Comparison of ENCODE assay signal across 21 cellular contexts in the genomic region with DNA sequence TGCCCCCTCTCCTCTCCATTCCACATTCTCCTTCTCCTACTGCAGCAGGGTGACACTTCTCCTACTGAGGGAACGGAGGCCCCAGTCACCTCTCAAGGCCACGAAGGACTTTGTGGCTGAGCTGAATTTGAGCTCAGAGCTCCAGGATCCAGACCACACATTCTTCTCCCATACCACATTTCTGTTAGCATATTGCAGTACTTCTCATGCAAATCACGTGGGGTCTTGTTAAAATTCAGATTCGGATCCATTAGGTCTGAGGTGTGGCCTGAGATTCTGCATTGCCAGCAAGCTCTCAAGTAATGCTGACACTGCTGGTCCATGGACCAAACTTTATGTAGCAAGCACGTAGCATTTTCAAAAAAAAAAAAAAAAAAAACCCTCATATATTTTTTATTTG.
"Had no signal": no experiment of that assay in that cellular context is flagged by ENCODE, and none has a peak within 500 bp of the region (broad histone marks: within the 10 kb centered on the region; RNA-seq: fewer than 3 reads in every experiment).

No MANE protein-coding gene starts in this region.

- H3K36me3 Mint-ChIP-seq: activated CD4-positive, alpha-beta memory T cell treated with anti-CD3 and anti-CD28 coated beads for 36 hours; activated naive CD8-positive, alpha-beta T cell treated with anti-CD3 and anti-CD28 coated beads for 36 hours had no signal

- H3K4me3 ChIP-seq: breast epithelium, SK-N-MC had no signal

- H3K27ac ChIP-seq: breast epithelium, SK-N-MC had no signal

- ATAC-seq: activated T-cell treated with anti-CD3 and anti-CD28 coated beads, Interleukin-2, amount 50 U/mL, for 4 hours; Right ventricle myocardium inferior had no signal

- H3K4me1 Mint-ChIP-seq: activated naive CD8-positive, alpha-beta T cell treated with anti-CD3 and anti-CD28 coated beads for 36 hours had no signal

- H3K27me3 Mint-ChIP-seq: activated CD4-positive, alpha-beta memory T cell treated with anti-CD3 and anti-CD28 coated beads for 36 hours; activated naive CD8-positive, alpha-beta T cell treated with anti-CD3 and anti-CD28 coated beads for 36 hours had no signal

- DNase-seq: activated CD4-positive, alpha-beta memory T cell treated with anti-CD3 and anti-CD28 coated beads for 36 hours; activated CD4-positive, alpha-beta T cell treated with anti-CD3 and anti-CD28 coated beads, Interleukin-2, amount 10 ng/mL, durations not matched to agents 24 days and 14 days; activated CD4-positive, CD25-positive, alpha-beta regulatory T cell treated with anti-CD3 and anti-CD28 coated beads, Interleukin-2, amount 50 U/mL, for 72 hours; activated effector memory CD4-positive, alpha-beta T cell treated with anti-CD3 and anti-CD28 coated beads, Interleukin-2, amount 50 U/mL, for 16 hours; activated naive CD4-positive, alpha-beta T cell treated with Interleukin-2 at 50 U/mL for 16 hours; activated naive CD8-positive, alpha-beta T cell treated with anti-CD3 and anti-CD28 coated beads for 36 hours; activated T-cell treated with anti-CD3 and anti-CD28 coated beads, Interleukin-2, amount 50 U/mL, for 4 hours; central memory CD4-positive, alpha-beta T cell; KG1; NCI-H1048; NCI-H1930; NCI-H2171 treated with DMSO at 0.1 percent for 48 hours; NCI-H226; NCI-H510A; NCI-H526 treated with DMSO at 0.1 percent for 48 hours; NCI-H82; RPMI8226; T-helper 1 cell had no signal

- H3K4me3 Mint-ChIP-seq: activated CD4-positive, alpha-beta memory T cell treated with anti-CD3 and anti-CD28 coated beads for 36 hours; activated CD4-positive, alpha-beta T cell treated with anti-CD3 and anti-CD28 coated beads, Interleukin-2, amount 10 ng/mL, durations not matched to agents 24 days and 14 days; activated naive CD8-positive, alpha-beta T cell treated with anti-CD3 and anti-CD28 coated beads for 36 hours; activated T-cell treated with anti-CD3 and anti-CD28 coated beads, Interleukin-2, amount 50 U/mL, for 4 hours had no signal

- H3K27me3 ChIP-seq: breast epithelium had no signal

- H3K27ac Mint-ChIP-seq: activated CD4-positive, alpha-beta memory T cell treated with anti-CD3 and anti-CD28 coated beads for 36 hours; activated CD4-positive, alpha-beta T cell treated with anti-CD3 and anti-CD28 coated beads, Interleukin-2, amount 10 ng/mL, durations not matched to agents 24 days and 14 days; activated naive CD8-positive, alpha-beta T cell treated with anti-CD3 and anti-CD28 coated beads for 36 hours had no signal

- H3K4me1 ChIP-seq: breast epithelium had no signal

- H3K36me3 ChIP-seq: breast epithelium had no signal
